In the genomic region with DNA sequence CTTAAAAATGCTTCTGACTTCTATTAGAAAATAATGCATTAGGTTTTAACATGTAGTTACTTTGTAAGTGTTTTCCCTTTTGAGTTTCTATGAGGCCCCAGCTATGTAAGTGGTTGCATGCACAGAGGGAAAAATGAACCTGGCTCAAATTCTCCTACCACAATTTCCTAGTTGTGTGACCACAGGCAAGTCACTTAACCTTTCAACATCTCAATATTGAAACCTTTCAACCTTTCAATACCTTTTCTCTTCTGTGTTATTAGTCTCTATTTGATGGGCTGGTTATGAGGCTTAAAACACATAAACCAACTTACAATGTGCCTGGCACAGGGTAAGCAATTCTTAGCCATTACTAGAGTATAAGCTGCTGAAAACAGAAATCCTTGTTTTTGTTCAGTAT, we compare ENCODE assay signal across 13 cellular contexts.
DNase-seq lines count a peak whose midpoint lies in the region; ATAC-seq, FAIRE-seq and TF ChIP-seq lines count a peak whose summit lies in the region.
"Had no signal": no experiment of that assay in that cellular context is flagged by ENCODE, and none has a peak within 500 bp of the region (broad histone marks: within the 10 kb centered on the region; RNA-seq: fewer than 3 reads in every experiment).

No MANE protein-coding gene starts in this region.

- DNase-seq in GM18507 (ENCODE audit: extremely low spot score, insufficient read length, low read depth) (peak; percentile 5), lower leg skin (ENCODE audit: low spot score in 2 of 2) (no peak), SK-N-DZ (ENCODE audit: low spot score) (no peak), NCI-H2107 treated with DMSO at 0.1 percent for 48 hours (lab: John Stamatoyannopoulos, UW; ENCODE audit: unreplicated experiment) (no peak), NCI-H1694 (lab: John Stamatoyannopoulos, UW) (no peak)
- DNase-seq: activated T-cell treated with anti-CD3 and anti-CD28 coated beads, Interleukin-2, amount 50 U/mL, for 24 hours; amniotic stem cell; cortex of kidney; NCI-H2107 had no signal

- H3K4me3 ChIP-seq in lower leg skin (ENCODE audit: low read depth, poor library complexity, severe bottlenecking), result no peak overlapping the region

- TF ChIP-seq CTCF in lower leg skin (IDR thresholded peaks at IDR 0.05), result no peak

- TF ChIP-seq POLR2A in lower leg skin (IDR thresholded peaks at IDR 0.05), result no peak

- peak; percentile 85 for ATAC-seq in GM19452 (IDR thresholded peaks at IDR 0.05; ENCODE audit: unreplicated experiment)
- peak; percentile 84 for ATAC-seq in HG02759 (IDR thresholded peaks at IDR 0.05; ENCODE audit: unreplicated experiment)
- peak; percentile 88 for ATAC-seq in HG03378 (IDR thresholded peaks at IDR 0.05; ENCODE audit: unreplicated experiment)
- ATAC-seq: activated CD4-positive, CD25-positive, alpha-beta regulatory T cell treated with anti-CD3 and anti-CD28 coated beads, Interleukin-2, amount 50 U/mL, for 24 hours had no signal

- intact Hi-C loops in lower leg skin (cut with DNase I; ENCODE audit: low total_unique reads), result no loop called here

- FAIRE-seq in GM18507 (lab: Jason Lieb, UNC), result peak; percentile 79
